Comparison of ENCODE assay signal across 21 cellular contexts in the genomic region with DNA sequence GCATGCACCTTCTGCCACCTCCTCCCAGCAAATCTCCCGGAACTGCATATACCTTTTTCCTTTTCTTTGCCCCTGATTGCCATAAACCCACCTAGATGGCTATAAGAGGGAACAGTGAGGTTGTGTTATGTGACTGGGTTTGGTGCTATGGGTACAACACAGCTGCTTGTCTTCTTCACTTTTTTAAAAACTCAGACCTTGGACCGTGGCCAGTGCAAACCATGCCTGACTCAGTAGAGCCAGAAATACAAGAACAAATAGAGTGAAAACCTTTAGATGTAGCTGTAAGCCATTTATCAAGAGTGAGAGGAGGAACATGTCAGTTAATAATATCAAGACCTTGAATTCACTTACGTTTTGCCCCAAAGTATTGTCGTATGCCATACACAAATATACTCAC.
DNase-seq lines count a peak whose midpoint lies in the region; FAIRE-seq and TF ChIP-seq lines count a peak whose summit lies in the region.
"Had no signal": no experiment of that assay in that cellular context is flagged by ENCODE, and none has a peak within 500 bp of the region (broad histone marks: within the 10 kb centered on the region; RNA-seq: fewer than 3 reads in every experiment).

No MANE protein-coding gene starts in this region.

- H4K91ac ChIP-seq in mesenchymal stem cell (ENCODE audit: low read length) = no peak overlapping the region

- H3K27ac Mint-ChIP-seq in chondrocyte (ENCODE audit: unreplicated experiment) = peak overlapping the region; percentile 76
- H3K27ac Mint-ChIP-seq: CD4-positive, alpha-beta memory T cell had no signal

- no peak overlapping the region for H3K4ac ChIP-seq in mesenchymal stem cell (ENCODE audit: low read depth in 1 of 2, low read length in 2 of 2)

- 88% methylated on average over 2 of the region's 4 CpGs for WGBS in mesenchymal stem cell

- H2BK5ac ChIP-seq in mesenchymal stem cell (ENCODE audit: low read depth, low read length, poor library complexity, severe bottlenecking) = no peak overlapping the region

- H3K4me2 ChIP-seq in mesenchymal stem cell (ENCODE audit: low read length, poor library complexity, severe bottlenecking) = no peak overlapping the region
- H3K4me2 ChIP-seq: A549, BLaER1, KMS-11, SK-N-SH had no signal

- H2BK15ac ChIP-seq in mesenchymal stem cell (ENCODE audit: low read depth, poor library complexity, severe bottlenecking) = no peak overlapping the region

- H3K18ac ChIP-seq in mesenchymal stem cell (ENCODE audit: low read depth in 1 of 2, low read length in 2 of 2) = no peak overlapping the region

- no peak overlapping the region for H3K4me3 ChIP-seq in mesenchymal stem cell (ENCODE audit: insufficient read depth in 1 of 2, low read depth in 1 of 2, low read length in 2 of 2)
- H3K4me3 ChIP-seq: A549, BLaER1 had no signal

- no peaks in the 10 kb centered on the region for H3K9me3 ChIP-seq in mesenchymal stem cell (ENCODE audit: control insufficient read depth, low read length)
- H3K9me3 ChIP-seq: A549, BLaER1, SK-N-SH had no signal

- H3K9ac ChIP-seq in mesenchymal stem cell (ENCODE audit: low read length) = no peak overlapping the region
- H3K9ac ChIP-seq: BLaER1, KMS-11, SK-N-SH had no signal

- H3K9me3 Mint-ChIP-seq in chondrocyte (ENCODE audit: low read depth) = no peaks in the 10 kb centered on the region
- H3K9me3 Mint-ChIP-seq: CD4-positive, alpha-beta memory T cell had no signal

- H3K14ac ChIP-seq in mesenchymal stem cell (ENCODE audit: low read length in 2 of 2) = no peak overlapping the region

- no peak overlapping the region for H3K23ac ChIP-seq in mesenchymal stem cell (ENCODE audit: low read length in 2 of 2)

- H3K4me1 ChIP-seq in mesenchymal stem cell (ENCODE audit: control insufficient read depth, insufficient read depth, low read depth, low read length) = no peaks in the 10 kb centered on the region
- H3K4me1 ChIP-seq: A549, BLaER1 had no signal

- H4K8ac ChIP-seq in mesenchymal stem cell (ENCODE audit: low read length) = no peak overlapping the region

- no peak overlapping the region for H2BK120ac ChIP-seq in mesenchymal stem cell (ENCODE audit: low read depth, low read length)

- H2AFZ ChIP-seq in mesenchymal stem cell (ENCODE audit: low read depth, low read length) = no peak overlapping the region

- H3K27me3 Mint-ChIP-seq in chondrocyte (ENCODE audit: low read depth) = no peaks in the 10 kb centered on the region

- no peaks in the 10 kb centered on the region for H3K27me3 ChIP-seq in mesenchymal stem cell (ENCODE audit: control insufficient read depth in 1 of 2, insufficient read depth in 1 of 2, low read length in 2 of 2)
- H3K27me3 ChIP-seq: BLaER1 had no signal

- TF ChIP-seq CTCF in chondrocyte (IDR thresholded peaks at IDR 0.05) (no peak), D721Med (IDR thresholded peaks at IDR 0.05; ENCODE audit: insufficient read depth, missing control alignments) (no peak)

- H2BK12ac ChIP-seq in mesenchymal stem cell (ENCODE audit: low read length in 2 of 2) = no peak overlapping the region

- peaks cover 27% of the 10 kb centered on the region for H3K4me1 Mint-ChIP-seq in chondrocyte (ENCODE audit: low read depth)
- H3K4me1 Mint-ChIP-seq: CD4-positive, alpha-beta memory T cell had no signal

- H3K27ac ChIP-seq in mesenchymal stem cell (ENCODE audit: low read length, poor library complexity, severe bottlenecking) = no peak overlapping the region
- H3K27ac ChIP-seq: A549, BLaER1, KMS-11 had no signal

- no peak overlapping the region for H2AK5ac ChIP-seq in mesenchymal stem cell (ENCODE audit: low read length, severe bottlenecking)

- no peak for FAIRE-seq in D721Med (lab: Jason Lieb, UNC)
- FAIRE-seq: A549 had no signal

- no peaks in the 10 kb centered on the region for H3K79me1 ChIP-seq in mesenchymal stem cell (replicated peaks; ENCODE audit: low read length, poor library complexity, severe bottlenecking)

- no peaks in the 10 kb centered on the region for H3K36me3 ChIP-seq in mesenchymal stem cell (ENCODE audit: control insufficient read depth in 1 of 2, insufficient read depth in 2 of 2, low read depth in 1 of 2, low read length in 2 of 2)
- H3K36me3 ChIP-seq: BLaER1 had no signal

- no peak overlapping the region for H3K4me3 Mint-ChIP-seq in chondrocyte (ENCODE audit: unreplicated experiment)
- H3K4me3 Mint-ChIP-seq: CD4-positive, alpha-beta memory T cell had no signal

- DNase-seq in NCI-H510A treated with DMSO at 0.1 percent for 48 hours (lab: John Stamatoyannopoulos, UW) = peak; percentile 20
- no peak for DNase-seq in NCI-H510A (lab: John Stamatoyannopoulos, UW)
- no peak for DNase-seq in chondrocyte (ENCODE audit: low spot score)
- DNase-seq in myocyte (ENCODE audit: low read depth) = peak; percentile 33
- DNase-seq in mesenchymal stem cell = no peak
- DNase-seq in D721Med (ENCODE audit: insufficient read length, low spot score) = no peak
- DNase-seq in LoVo (ENCODE audit: low spot score) = no peak
- DNase-seq in hypothalamus (lab: John Stamatoyannopoulos, UW) = no peak
- DNase-seq: CD4-positive, alpha-beta memory T cell; DND-41; H7; NCI-H1417; NCI-H187; NCI-H2107; NCI-H2227 treated with DMSO at 0.1 percent for 48 hours; NCI-H526 treated with DMSO at 0.1 percent for 48 hours; Right ventricle myocardium superior; SK-N-SH had no signal

- H3K36me3 Mint-ChIP-seq in chondrocyte (ENCODE audit: low read depth) = no peaks in the 10 kb centered on the region
- H3K36me3 Mint-ChIP-seq: CD4-positive, alpha-beta memory T cell had no signal

Comparison
In these comparisons a context has a peak if more than half of its experiments do, and no peak if none do; other contexts are left out.
1. DNase-seq: peak in NCI-H510A treated with DMSO at 0.1 percent for 48 hours (single experiment) and myocyte (single experiment); none in NCI-H510A (single experiment), chondrocyte (single experiment), mesenchymal stem cell (single experiment), D721Med (single experiment), LoVo (single experiment) and hypothalamus (0 of 51).